1 cellular context compared by ENCODE assay signal in the genomic region with DNA sequence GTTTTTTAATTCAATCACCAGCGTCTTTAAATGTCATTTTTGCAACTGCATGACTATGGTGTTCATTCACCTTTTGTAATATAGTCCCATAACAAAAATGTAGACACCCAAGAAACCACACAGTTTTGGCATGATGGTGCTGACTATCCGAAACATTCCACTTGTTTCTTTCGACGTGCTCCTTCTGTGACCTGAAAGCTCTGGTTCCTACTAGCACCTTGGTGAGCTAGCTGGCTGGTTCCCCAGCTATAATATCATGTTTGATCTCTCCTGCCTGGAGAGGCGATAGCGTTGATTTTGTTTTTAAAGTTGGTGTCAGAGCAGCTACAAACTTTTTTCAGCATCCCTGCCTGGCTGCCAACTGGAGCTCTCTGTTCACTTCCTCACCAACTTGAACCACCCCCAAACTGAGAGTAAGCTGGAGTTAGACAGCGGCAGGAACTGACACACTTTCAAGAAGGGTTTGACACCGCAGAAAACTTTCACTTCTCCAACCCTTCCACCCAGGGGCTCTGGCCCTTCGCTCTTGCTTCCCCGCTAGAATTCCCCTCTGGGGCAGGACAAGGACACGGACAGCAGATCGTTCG.
TF ChIP-seq lines count a peak whose summit lies in the region.

No MANE protein-coding gene starts in this region.

TF ChIP-seq in K562, 482 proteins besides CTCF, POLR2A, EP300 and RAD21 (continued from another document and continues in another):
- TF ChIP-seq, protein P1, sequence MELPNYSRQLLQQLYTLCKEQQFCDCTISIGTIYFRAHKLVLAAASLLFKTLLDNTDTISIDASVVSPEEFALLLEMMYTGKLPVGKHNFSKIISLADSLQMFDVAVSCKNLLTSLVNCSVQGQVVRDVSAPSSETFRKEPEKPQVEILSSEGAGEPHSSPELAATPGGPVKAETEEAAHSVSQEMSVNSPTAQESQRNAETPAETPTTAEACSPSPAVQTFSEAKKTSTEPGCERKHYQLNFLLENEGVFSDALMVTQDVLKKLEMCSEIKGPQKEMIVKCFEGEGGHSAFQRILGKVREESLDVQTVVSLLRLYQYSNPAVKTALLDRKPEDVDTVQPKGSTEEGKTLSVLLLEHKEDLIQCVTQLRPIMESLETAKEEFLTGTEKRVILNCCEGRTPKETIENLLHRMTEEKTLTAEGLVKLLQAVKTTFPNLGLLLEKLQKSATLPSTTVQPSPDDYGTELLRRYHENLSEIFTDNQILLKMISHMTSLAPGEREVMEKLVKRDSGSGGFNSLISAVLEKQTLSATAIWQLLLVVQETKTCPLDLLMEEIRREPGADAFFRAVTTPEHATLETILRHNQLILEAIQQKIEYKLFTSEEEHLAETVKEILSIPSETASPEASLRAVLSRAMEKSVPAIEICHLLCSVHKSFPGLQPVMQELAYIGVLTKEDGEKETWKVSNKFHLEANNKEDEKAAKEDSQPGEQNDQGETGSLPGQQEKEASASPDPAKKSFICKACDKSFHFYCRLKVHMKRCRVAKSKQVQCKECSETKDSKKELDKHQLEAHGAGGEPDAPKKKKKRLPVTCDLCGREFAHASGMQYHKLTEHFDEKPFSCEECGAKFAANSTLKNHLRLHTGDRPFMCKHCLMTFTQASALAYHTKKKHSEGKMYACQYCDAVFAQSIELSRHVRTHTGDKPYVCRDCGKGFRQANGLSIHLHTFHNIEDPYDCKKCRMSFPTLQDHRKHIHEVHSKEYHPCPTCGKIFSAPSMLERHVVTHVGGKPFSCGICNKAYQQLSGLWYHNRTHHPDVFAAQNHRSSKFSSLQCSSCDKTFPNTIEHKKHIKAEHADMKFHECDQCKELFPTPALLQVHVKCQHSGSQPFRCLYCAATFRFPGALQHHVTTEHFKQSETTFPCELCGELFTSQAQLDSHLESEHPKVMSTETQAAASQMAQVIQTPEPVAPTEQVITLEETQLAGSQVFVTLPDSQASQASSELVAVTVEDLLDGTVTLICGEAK (IDR thresholded peaks at IDR 0.05): 0 out of 2 replicates have a peak, but pooled peaks have one; percentile 23
- TF ChIP-seq, protein P1 (CRISPR knock-in tag; IDR thresholded peaks at IDR 0.05): no peak
- TF ChIP-seq CREBBP (IDR thresholded peaks at IDR 0.05; ENCODE audit: low read depth, low read length) (no peak), SUPT5H (IDR thresholded peaks at IDR 0.05) (peak; percentile 8; the same call in 1 of the 2 replicates), HNRNPUL1 (IDR thresholded peaks at IDR 0.05; ENCODE audit: low read length) (no peak), NBN (IDR thresholded peaks at IDR 0.05; ENCODE audit: low read depth) (peak; percentile 72), PRMT5 (CRISPR knock-in tag; IDR thresholded peaks at IDR 0.05) (no peak), ZNF146 (CRISPR knock-in tag; IDR thresholded peaks at IDR 0.05; ENCODE audit: unreplicated experiment) (no peak), NR2C1 (IDR thresholded peaks at IDR 0.05) (no peak), NR2C1 (tag; IDR thresholded peaks at IDR 0.05) (no peak), LARP7 (IDR thresholded peaks at IDR 0.05) (no peak), CREB1 (IDR thresholded peaks at IDR 0.05) (no peak), CREB1 (CRISPR knock-in tag; IDR thresholded peaks at IDR 0.05) (no peak), ETV1 (tag; conservative IDR thresholded peaks at IDR 0.05; ENCODE audit: low read depth) (no peak), NFIX (CRISPR knock-in tag; IDR thresholded peaks at IDR 0.05; ENCODE audit: low read depth) (no peak), MEF2D (tag; conservative IDR thresholded peaks at IDR 0.05; ENCODE audit: low read depth) (no peak), CHD1 (IDR thresholded peaks at IDR 0.05; ENCODE audit: low read length) (no peak), ZNF263 (CRISPR knock-in tag; IDR thresholded peaks at IDR 0.05; ENCODE audit: borderline replicate concordance) (no peak), ZNF551 (CRISPR knock-in tag; IDR thresholded peaks at IDR 0.05) (no peak), HDAC2 (IDR thresholded peaks at IDR 0.05) (no peak; the same call in 1 of the 2 replicates), PML (IDR thresholded peaks at IDR 0.05; ENCODE audit: low read length) (peak; percentile 21; the same call in 1 of the 2 replicates), SRSF3 (IDR thresholded peaks at IDR 0.05; ENCODE audit: insufficient read depth, low read length) (no peak), ETS2 (tag; IDR thresholded peaks at IDR 0.05; ENCODE audit: borderline replicate concordance, poor library complexity, severe bottlenecking) (no peak)
- TF ChIP-seq, protein P2, sequence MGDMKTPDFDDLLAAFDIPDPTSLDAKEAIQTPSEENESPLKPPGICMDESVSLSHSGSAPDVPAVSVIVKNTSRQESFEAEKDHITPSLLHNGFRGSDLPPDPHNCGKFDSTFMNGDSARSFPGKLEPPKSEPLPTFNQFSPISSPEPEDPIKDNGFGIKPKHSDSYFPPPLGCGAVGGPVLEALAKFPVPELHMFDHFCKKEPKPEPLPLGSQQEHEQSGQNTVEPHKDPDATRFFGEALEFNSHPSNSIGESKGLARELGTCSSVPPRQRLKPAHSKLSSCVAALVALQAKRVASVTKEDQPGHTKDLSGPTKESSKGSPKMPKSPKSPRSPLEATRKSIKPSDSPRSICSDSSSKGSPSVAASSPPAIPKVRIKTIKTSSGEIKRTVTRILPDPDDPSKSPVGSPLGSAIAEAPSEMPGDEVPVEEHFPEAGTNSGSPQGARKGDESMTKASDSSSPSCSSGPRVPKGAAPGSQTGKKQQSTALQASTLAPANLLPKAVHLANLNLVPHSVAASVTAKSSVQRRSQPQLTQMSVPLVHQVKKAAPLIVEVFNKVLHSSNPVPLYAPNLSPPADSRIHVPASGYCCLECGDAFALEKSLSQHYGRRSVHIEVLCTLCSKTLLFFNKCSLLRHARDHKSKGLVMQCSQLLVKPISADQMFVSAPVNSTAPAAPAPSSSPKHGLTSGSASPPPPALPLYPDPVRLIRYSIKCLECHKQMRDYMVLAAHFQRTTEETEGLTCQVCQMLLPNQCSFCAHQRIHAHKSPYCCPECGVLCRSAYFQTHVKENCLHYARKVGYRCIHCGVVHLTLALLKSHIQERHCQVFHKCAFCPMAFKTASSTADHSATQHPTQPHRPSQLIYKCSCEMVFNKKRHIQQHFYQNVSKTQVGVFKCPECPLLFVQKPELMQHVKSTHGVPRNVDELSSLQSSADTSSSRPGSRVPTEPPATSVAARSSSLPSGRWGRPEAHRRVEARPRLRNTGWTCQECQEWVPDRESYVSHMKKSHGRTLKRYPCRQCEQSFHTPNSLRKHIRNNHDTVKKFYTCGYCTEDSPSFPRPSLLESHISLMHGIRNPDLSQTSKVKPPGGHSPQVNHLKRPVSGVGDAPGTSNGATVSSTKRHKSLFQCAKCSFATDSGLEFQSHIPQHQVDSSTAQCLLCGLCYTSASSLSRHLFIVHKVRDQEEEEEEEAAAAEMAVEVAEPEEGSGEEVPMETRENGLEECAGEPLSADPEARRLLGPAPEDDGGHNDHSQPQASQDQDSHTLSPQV (IDR thresholded peaks at IDR 0.05): 0 out of 2 replicates have a peak, but pooled peaks have one; percentile 30
- TF ChIP-seq, protein P3, sequence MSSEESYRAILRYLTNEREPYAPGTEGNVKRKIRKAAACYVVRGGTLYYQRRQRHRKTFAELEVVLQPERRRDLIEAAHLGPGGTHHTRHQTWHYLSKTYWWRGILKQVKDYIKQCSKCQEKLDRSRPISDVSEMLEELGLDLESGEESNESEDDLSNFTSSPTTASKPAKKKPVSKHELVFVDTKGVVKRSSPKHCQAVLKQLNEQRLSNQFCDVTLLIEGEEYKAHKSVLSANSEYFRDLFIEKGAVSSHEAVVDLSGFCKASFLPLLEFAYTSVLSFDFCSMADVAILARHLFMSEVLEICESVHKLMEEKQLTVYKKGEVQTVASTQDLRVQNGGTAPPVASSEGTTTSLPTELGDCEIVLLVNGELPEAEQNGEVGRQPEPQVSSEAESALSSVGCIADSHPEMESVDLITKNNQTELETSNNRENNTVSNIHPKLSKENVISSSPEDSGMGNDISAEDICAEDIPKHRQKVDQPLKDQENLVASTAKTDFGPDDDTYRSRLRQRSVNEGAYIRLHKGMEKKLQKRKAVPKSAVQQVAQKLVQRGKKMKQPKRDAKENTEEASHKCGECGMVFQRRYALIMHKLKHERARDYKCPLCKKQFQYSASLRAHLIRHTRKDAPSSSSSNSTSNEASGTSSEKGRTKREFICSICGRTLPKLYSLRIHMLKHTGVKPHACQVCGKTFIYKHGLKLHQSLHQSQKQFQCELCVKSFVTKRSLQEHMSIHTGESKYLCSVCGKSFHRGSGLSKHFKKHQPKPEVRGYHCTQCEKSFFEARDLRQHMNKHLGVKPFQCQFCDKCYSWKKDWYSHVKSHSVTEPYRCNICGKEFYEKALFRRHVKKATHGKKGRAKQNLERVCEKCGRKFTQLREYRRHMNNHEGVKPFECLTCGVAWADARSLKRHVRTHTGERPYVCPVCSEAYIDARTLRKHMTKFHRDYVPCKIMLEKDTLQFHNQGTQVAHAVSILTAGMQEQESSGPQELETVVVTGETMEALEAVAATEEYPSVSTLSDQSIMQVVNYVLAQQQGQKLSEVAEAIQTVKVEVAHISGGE (CRISPR knock-in tag; IDR thresholded peaks at IDR 0.05): peak in 1 of 3 experiments; percentile 55; a peak in 1 of 6 replicates
- TF ChIP-seq, protein P4, sequence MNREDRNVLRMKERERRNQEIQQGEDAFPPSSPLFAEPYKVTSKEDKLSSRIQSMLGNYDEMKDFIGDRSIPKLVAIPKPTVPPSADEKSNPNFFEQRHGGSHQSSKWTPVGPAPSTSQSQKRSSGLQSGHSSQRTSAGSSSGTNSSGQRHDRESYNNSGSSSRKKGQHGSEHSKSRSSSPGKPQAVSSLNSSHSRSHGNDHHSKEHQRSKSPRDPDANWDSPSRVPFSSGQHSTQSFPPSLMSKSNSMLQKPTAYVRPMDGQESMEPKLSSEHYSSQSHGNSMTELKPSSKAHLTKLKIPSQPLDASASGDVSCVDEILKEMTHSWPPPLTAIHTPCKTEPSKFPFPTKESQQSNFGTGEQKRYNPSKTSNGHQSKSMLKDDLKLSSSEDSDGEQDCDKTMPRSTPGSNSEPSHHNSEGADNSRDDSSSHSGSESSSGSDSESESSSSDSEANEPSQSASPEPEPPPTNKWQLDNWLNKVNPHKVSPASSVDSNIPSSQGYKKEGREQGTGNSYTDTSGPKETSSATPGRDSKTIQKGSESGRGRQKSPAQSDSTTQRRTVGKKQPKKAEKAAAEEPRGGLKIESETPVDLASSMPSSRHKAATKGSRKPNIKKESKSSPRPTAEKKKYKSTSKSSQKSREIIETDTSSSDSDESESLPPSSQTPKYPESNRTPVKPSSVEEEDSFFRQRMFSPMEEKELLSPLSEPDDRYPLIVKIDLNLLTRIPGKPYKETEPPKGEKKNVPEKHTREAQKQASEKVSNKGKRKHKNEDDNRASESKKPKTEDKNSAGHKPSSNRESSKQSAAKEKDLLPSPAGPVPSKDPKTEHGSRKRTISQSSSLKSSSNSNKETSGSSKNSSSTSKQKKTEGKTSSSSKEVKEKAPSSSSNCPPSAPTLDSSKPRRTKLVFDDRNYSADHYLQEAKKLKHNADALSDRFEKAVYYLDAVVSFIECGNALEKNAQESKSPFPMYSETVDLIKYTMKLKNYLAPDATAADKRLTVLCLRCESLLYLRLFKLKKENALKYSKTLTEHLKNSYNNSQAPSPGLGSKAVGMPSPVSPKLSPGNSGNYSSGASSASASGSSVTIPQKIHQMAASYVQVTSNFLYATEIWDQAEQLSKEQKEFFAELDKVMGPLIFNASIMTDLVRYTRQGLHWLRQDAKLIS (CRISPR knock-in tag; IDR thresholded peaks at IDR 0.05): no peak
- TF ChIP-seq, protein P5, sequence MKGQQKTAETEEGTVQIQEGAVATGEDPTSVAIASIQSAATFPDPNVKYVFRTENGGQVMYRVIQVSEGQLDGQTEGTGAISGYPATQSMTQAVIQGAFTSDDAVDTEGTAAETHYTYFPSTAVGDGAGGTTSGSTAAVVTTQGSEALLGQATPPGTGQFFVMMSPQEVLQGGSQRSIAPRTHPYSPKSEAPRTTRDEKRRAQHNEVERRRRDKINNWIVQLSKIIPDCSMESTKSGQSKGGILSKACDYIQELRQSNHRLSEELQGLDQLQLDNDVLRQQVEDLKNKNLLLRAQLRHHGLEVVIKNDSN (CRISPR knock-in tag; IDR thresholded peaks at IDR 0.05): no peak
- TF ChIP-seq, protein P6, sequence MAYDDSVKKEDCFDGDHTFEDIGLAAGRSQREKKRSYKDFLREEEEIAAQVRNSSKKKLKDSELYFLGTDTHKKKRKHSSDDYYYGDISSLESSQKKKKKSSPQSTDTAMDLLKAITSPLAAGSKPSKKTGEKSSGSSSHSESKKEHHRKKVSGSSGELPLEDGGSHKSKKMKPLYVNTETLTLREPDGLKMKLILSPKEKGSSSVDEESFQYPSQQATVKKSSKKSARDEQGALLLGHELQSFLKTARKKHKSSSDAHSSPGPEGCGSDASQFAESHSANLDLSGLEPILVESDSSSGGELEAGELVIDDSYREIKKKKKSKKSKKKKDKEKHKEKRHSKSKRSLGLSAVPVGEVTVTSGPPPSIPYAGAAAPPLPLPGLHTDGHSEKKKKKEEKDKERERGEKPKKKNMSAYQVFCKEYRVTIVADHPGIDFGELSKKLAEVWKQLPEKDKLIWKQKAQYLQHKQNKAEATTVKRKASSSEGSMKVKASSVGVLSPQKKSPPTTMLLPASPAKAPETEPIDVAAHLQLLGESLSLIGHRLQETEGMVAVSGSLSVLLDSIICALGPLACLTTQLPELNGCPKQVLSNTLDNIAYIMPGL (CRISPR knock-in tag; IDR thresholded peaks at IDR 0.05): no peak
